Comparison of ENCODE assay signal across 15 cellular contexts in genomic region chr10:59900044-59900727, GRCh38. TPM values are rescaled to one million over a fixed set of nuclear protein-coding genes. Genes with fewer than 3 reads are reported as not detected.
DNase-seq lines count a peak whose midpoint lies in the region; ATAC-seq and TF ChIP-seq lines count a peak whose summit lies in the region.
"Had no signal": no experiment of that assay in that cellular context is flagged by ENCODE, and none has a peak within 500 bp of the region (broad histone marks: within the 10 kb centered on the region; RNA-seq: fewer than 3 reads in every experiment).

No MANE protein-coding gene starts in this region.

- peaks cover 0 to 47% (median 32%) of the 10 kb centered on the region in 11 experiments; a peak in 18 of 22 replicates for H3K36me3 ChIP-seq in BLaER1 treated with 17β-estradiol and CSF1 and Interleukin-3, amounts not matched to agents 10 nM and 100 nM
- H3K36me3 ChIP-seq in Karpas-422 (ENCODE audit: insufficient read depth, low read length) (peaks cover 33% of the 10 kb centered on the region; the same call in 1 of the 2 replicates), parathyroid adenoma (ENCODE audit: control insufficient read depth, insufficient read depth, low read length) (no peaks in the 10 kb centered on the region)

- no peak overlapping the region for H3K9ac ChIP-seq in BLaER1 treated with 17β-estradiol and CSF1 and Interleukin-3, amounts not matched to agents 10 nM and 100 nM
- no peak overlapping the region for H3K9ac ChIP-seq in Karpas-422 (ENCODE audit: low read length)
- no peak overlapping the region for H3K9ac ChIP-seq in parathyroid adenoma

- peaks cover 69 to 100% (median 97%) of the 10 kb centered on the region in 11 experiments; a peak in 21 of 22 replicates for H4K20me1 ChIP-seq in BLaER1 treated with 17β-estradiol and CSF1 and Interleukin-3, amounts not matched to agents 10 nM and 100 nM
- peaks cover 30% of the 10 kb centered on the region for H4K20me1 ChIP-seq in Karpas-422 (ENCODE audit: insufficient read depth, low read depth, low read length)

- no peaks in the 10 kb centered on the region for H3K9me2 ChIP-seq in Karpas-422 (replicated peaks; ENCODE audit: insufficient read depth, low read length)

- no peak overlapping the region for H3K4me3 ChIP-seq in BLaER1 treated with 17β-estradiol and CSF1 and Interleukin-3, amounts not matched to agents 10 nM and 100 nM
- no peak overlapping the region for H3K4me3 ChIP-seq in Karpas-422 (ENCODE audit: low read length)
- no peak overlapping the region for H3K4me3 ChIP-seq in epithelial cell of esophagus (ENCODE audit: low read length)
- peak overlapping the region; percentile 32 for H3K4me3 ChIP-seq in parathyroid adenoma (ENCODE audit: low read depth, low read length)
- H3K4me3 ChIP-seq: coronary artery had no signal

- no peaks in the 10 kb centered on the region for H3K9me3 ChIP-seq in BLaER1 treated with 17β-estradiol and CSF1 and Interleukin-3, amounts not matched to agents 10 nM and 100 nM (replicated peaks in 1 of 11)
- H3K9me3 ChIP-seq in Karpas-422 (ENCODE audit: low read length): no peaks in the 10 kb centered on the region
- no peaks in the 10 kb centered on the region for H3K9me3 ChIP-seq in parathyroid adenoma (ENCODE audit: control insufficient read depth, low read length)

- H3K4me2 ChIP-seq in BLaER1 treated with 17β-estradiol and CSF1 and Interleukin-3, amounts not matched to agents 10 nM and 100 nM: peak overlapping the region in 8 of 11 experiments; percentile 22 to 70 (median 62); a peak in 15 of 22 replicates
- peak overlapping the region; percentile 28 for H3K4me2 ChIP-seq in Karpas-422 (ENCODE audit: low read depth, low read length, poor library complexity, severe bottlenecking)
- H3K4me2 ChIP-seq in parathyroid adenoma (ENCODE audit: low read length): peak overlapping the region; percentile 37

- no peak for TF ChIP-seq CTCF in epithelial cell of esophagus (IDR thresholded peaks at IDR 0.05; ENCODE audit: insufficient read depth, low read depth, low read length, missing control alignments)
- no peak for TF ChIP-seq CTCF in parathyroid adenoma (IDR thresholded peaks at IDR 0.05)

- peak; percentile 35 for DNase-seq in Karpas-422
- DNase-seq in epithelial cell of esophagus (ENCODE audit: low read depth): peak; percentile 40
- no peak for DNase-seq in NCI-H82 treated with DMSO at 0.1 percent for 48 hours (lab: John Stamatoyannopoulos, UW; ENCODE audit: unreplicated experiment)
- no peak for DNase-seq in SIG-M5 treated with dmso at 0.1 percent for 504 hours (lab: John Stamatoyannopoulos, UW; ENCODE audit: unreplicated experiment)
- no peak for DNase-seq in NCI-H2107 (lab: John Stamatoyannopoulos, UW)
- DNase-seq: amygdala; hippocampal formation; MV-4-11; stimulated activated CD4-positive, alpha-beta T cell treated with anti-CD3 and anti-CD28 coated beads, Interleukin-2, amount 100 ng/mL, for 24 hours had no signal

- H2AFZ ChIP-seq in Karpas-422 (ENCODE audit: low read length) (no peak overlapping the region), parathyroid adenoma (no peak overlapping the region)

- H3K4me1 ChIP-seq in BLaER1 treated with 17β-estradiol and CSF1 and Interleukin-3, amounts not matched to agents 10 nM and 100 nM: peaks cover 23 to 43% (median 39%) of the 10 kb centered on the region in 10 experiments
- peaks cover 73% of the 10 kb centered on the region for H3K4me1 ChIP-seq in Karpas-422 (ENCODE audit: low read length)
- peaks cover 24% of the 10 kb centered on the region for H3K4me1 ChIP-seq in parathyroid adenoma

- no peak overlapping the region for H3K27ac ChIP-seq in BLaER1 treated with 17β-estradiol and CSF1 and Interleukin-3, amounts not matched to agents 10 nM and 100 nM
- H3K27ac ChIP-seq in Karpas-422 (ENCODE audit: low read length) (no peak overlapping the region), parathyroid adenoma (peak overlapping the region; percentile 52)
- H3K27ac ChIP-seq: coronary artery had no signal

- H3K79me2 ChIP-seq in Karpas-422 (ENCODE audit: low read length) (peaks cover 100% of the 10 kb centered on the region), parathyroid adenoma (peaks cover 13% of the 10 kb centered on the region)

- H3K27me3 ChIP-seq in BLaER1 treated with 17β-estradiol and CSF1 and Interleukin-3, amounts not matched to agents 10 nM and 100 nM: no peaks in the 10 kb centered on the region
- H3K27me3 ChIP-seq in Karpas-422 (ENCODE audit: low read length): no peaks in the 10 kb centered on the region
- no peaks in the 10 kb centered on the region for H3K27me3 ChIP-seq in parathyroid adenoma (ENCODE audit: control insufficient read depth, insufficient read depth, low read length)

- ATAC-seq in GM18520 (IDR thresholded peaks at IDR 0.05; ENCODE audit: unreplicated experiment): no peak
- ATAC-seq: activated CD4-positive, CD25-positive, alpha-beta regulatory T cell treated with anti-CD3 and anti-CD28 coated beads, Interleukin-2, amount 50 U/mL, for 24 hours; left lobe of liver had no signal

RNA-seq across cellular contexts. Expression of gene CCDC6, which starts 6.2 kb away (rescaled TPM):
- total RNA-seq in Karpas-422 (2014; rRNA removed; shearing (Covaris generic); ENCODE audit: low replicate concordance): 25.7 and 50.9 TPM in 2 replicates

Comparison
In these comparisons a context has a peak if more than half of its experiments do, and no peak if none do; other contexts are left out.
1. DNase-seq: peak in Karpas-422 (single experiment) and epithelial cell of esophagus (single experiment); none in NCI-H82 treated with DMSO at 0.1 percent for 48 hours (single experiment), SIG-M5 treated with dmso at 0.1 percent for 504 hours (single experiment) and NCI-H2107 (single experiment).
2. Peak in every context shown above with its lines, with median percentiles within 50 percentile points of each other: H3K4me2 ChIP-seq.